In genomic region chr19:42852821-42853220, GRCh38 we compare ENCODE assay signal across 10 cellular contexts. TPM values are rescaled to one million over a fixed set of nuclear protein-coding genes. Genes with fewer than 3 reads are reported as not detected.
"Had no signal": no experiment of that assay in that cellular context is flagged by ENCODE, and none has a peak within 500 bp of the region (broad histone marks: within the 10 kb centered on the region; RNA-seq: fewer than 3 reads in every experiment).

No MANE protein-coding gene starts in this region.

RNA-seq across cellular contexts. Expression of gene PSG1, which starts 26.7 kb away (rescaled TPM):
- total RNA-seq: chondrocyte, frontal cortex, heart left ventricle, left colon, lower lobe of right lung, ovary, T-cell, thoracic aorta, upper lobe of right lung had no signal
- polyA plus RNA-seq: heart left ventricle, immature natural killer cell had no signal
